In the genomic region with DNA sequence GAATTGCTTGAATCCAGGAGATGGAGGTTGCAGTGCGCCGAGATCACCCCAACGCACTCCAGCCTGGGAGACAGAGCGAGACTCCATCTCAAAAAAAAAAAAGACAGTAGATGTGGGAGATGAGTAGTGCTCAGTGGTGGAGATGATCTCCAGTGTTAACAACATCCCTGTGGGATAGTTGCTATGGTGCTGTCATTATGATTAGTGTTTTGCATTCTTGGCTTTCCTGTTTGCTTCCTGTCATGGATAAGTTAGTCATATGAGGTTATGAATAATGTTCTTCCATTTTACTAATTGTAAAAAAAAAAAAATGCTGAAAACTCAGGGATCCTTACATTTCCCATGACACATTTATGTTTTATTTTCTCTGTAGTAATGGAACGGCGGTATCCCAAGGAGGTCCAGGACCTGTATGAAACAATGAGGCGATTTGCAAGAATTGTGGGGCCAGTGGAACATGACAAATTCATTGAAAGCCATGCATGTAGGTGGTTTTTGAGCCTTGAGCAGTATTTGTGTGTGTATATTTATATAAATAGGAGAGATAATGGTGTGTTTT, we compare ENCODE assay signal across 15 cellular contexts. TPM values are rescaled to one million over a fixed set of nuclear protein-coding genes. Genes with fewer than 3 reads are reported as not detected.
A peak's percentile ranks its signal among the peaks of the same experiment; 100 is the strongest.
DNase-seq lines count a peak whose midpoint lies in the region; ATAC-seq and TF ChIP-seq lines count a peak whose summit lies in the region.
"Had no signal": no experiment of that assay in that cellular context is flagged by ENCODE, and none has a peak within 500 bp of the region (broad histone marks: within the 10 kb centered on the region; RNA-seq: fewer than 3 reads in every experiment).

No MANE protein-coding gene starts in this region.

- H4K20me1 ChIP-seq in SK-N-SH (ENCODE audit: insufficient read depth) (no peaks in the 10 kb centered on the region), fibroblast of lung (ENCODE audit: control insufficient read depth, extremely low read depth, insufficient read depth, low read length) (no peaks in the 10 kb centered on the region), smooth muscle cell (ENCODE audit: low read depth) (no peaks in the 10 kb centered on the region)

- CTCF ChIA-PET in SK-N-SH (lab: Yijun Ruan, JAX): no interaction called here

- no peak for TF ChIP-seq CTCF in SK-N-SH (IDR thresholded peaks at IDR 0.05)
- no peak for TF ChIP-seq CTCF in fibroblast of lung (conservative IDR thresholded peaks at IDR 0.05 in 1 of 2, IDR thresholded peaks at IDR 0.05 in 1 of 2; ENCODE audit: low read depth in 1 of 2, low read length in 2 of 2)
- TF ChIP-seq CTCF in smooth muscle cell (IDR thresholded peaks at IDR 0.05; ENCODE audit: borderline replicate concordance, insufficient read depth, poor library complexity, severe bottlenecking): no peak

- H3K27me3 ChIP-seq in SK-N-SH (ENCODE audit: insufficient read depth): no peaks in the 10 kb centered on the region
- no peaks in the 10 kb centered on the region for H3K27me3 ChIP-seq in fibroblast of lung (ENCODE audit: control insufficient read depth, insufficient read depth, low read length)
- no peaks in the 10 kb centered on the region for H3K27me3 ChIP-seq in smooth muscle cell (ENCODE audit: low read depth)

- TF ChIP-seq RAD21 in SK-N-SH (IDR thresholded peaks at IDR 0.05; ENCODE audit: low read length): no peak

- H3K79me2 ChIP-seq in SK-N-SH (ENCODE audit: insufficient read depth) (no peaks in the 10 kb centered on the region; the same call in 1 of the 2 replicates), fibroblast of lung (ENCODE audit: control insufficient read depth, insufficient read depth, low read length) (no peaks in the 10 kb centered on the region), smooth muscle cell (ENCODE audit: low read depth) (no peaks in the 10 kb centered on the region)

- no peak overlapping the region for H3K4me3 ChIP-seq in SK-N-SH (ENCODE audit: low read depth in 2 of 2, low read length in 1 of 2)
- H3K4me3 ChIP-seq in fibroblast of lung (replicated peaks in 1 of 4; ENCODE audit: control extremely low read depth in 1 of 4, insufficient read depth in 1 of 4, low read depth in 3 of 4, low read length in 4 of 4): no peak overlapping the region
- no peak overlapping the region for H3K4me3 ChIP-seq in smooth muscle cell
- H3K4me3 ChIP-seq: HAP-1, psoas muscle had no signal

- WGBS in SK-N-SH (ENCODE audit: low lambda C conversion rate): 91% methylated on average over 7 of the region's 7 CpGs
- WGBS in smooth muscle cell (ENCODE audit: low lambda C conversion rate): 94% methylated on average over 7 of the region's 7 CpGs

- no peaks in the 10 kb centered on the region for H3K9me3 ChIP-seq in SK-N-SH
- no peaks in the 10 kb centered on the region for H3K9me3 ChIP-seq in fibroblast of lung (ENCODE audit: control insufficient read depth, insufficient read depth, low read depth, low read length)
- no peaks in the 10 kb centered on the region for H3K9me3 ChIP-seq in smooth muscle cell (replicated peaks; ENCODE audit: low read depth)
- H3K9me3 ChIP-seq: HAP-1, psoas muscle had no signal

- peaks cover 24% of the 10 kb centered on the region for H3F3A ChIP-seq in SK-N-SH (replicated peaks; ENCODE audit: insufficient read depth)
- no peaks in the 10 kb centered on the region for H3F3A ChIP-seq in smooth muscle cell (ENCODE audit: low read depth)

- H3K4me2 ChIP-seq in SK-N-SH (no peak overlapping the region), fibroblast of lung (ENCODE audit: extremely low read depth, insufficient read depth, low read length) (no peak overlapping the region), smooth muscle cell (no peak overlapping the region)

- DNase-seq in HS-5 (ENCODE audit: low read depth) (peak; percentile 70), SK-N-SH (no peak), fibroblast of lung (ENCODE audit: low read depth in 2 of 2) (peak; percentile 37 to 78), smooth muscle cell (lab: John Stamatoyannopoulos, UW; ENCODE audit: unreplicated experiment) (no peak), GM19240 (ENCODE audit: insufficient read length, low spot score) (no peak)
- DNase-seq: CD4-positive, alpha-beta memory T cell; natural killer cell; NCI-H1694 treated with DMSO at 0.1 percent for 48 hours; NCI-H524; psoas muscle; T-helper 2 cell had no signal

- H3K4me1 ChIP-seq in SK-N-SH (ENCODE audit: control insufficient read depth in 1 of 2, insufficient read depth in 2 of 2, low read depth in 1 of 2, low read length in 1 of 2) (0 out of 4 replicates have a peak, but pooled peaks cover 0 to 5% of the 10 kb centered on the region in 2 experiments), fibroblast of lung (ENCODE audit: control insufficient read depth, extremely low read depth, insufficient read depth, low read length) (no peaks in the 10 kb centered on the region), smooth muscle cell (ENCODE audit: low read depth) (no peaks in the 10 kb centered on the region)
- H3K4me1 ChIP-seq: HAP-1, psoas muscle had no signal

- H3K27ac ChIP-seq in SK-N-SH (ENCODE audit: low read depth in 2 of 2, low read length in 1 of 2) (peak overlapping the region in 1 of 2 experiments; percentile 85; a peak in 2 of 4 replicates), fibroblast of lung (ENCODE audit: insufficient read depth, low read length) (no peak overlapping the region), smooth muscle cell (ENCODE audit: low read depth) (peak overlapping the region; percentile 73)
- H3K27ac ChIP-seq: psoas muscle had no signal

- no peak for ATAC-seq in GM18520 (IDR thresholded peaks at IDR 0.05; ENCODE audit: unreplicated experiment)
- ATAC-seq in HG02885 (IDR thresholded peaks at IDR 0.05; ENCODE audit: poor library complexity, unreplicated experiment): no peak
- ATAC-seq: natural killer cell, Panc1, psoas muscle had no signal

- H3K36me3 ChIP-seq in SK-N-SH (replicated peaks in 1 of 2; ENCODE audit: control insufficient read depth in 1 of 2, insufficient read depth in 2 of 2, low read length in 1 of 2) (peaks cover 10 to 61% of the 10 kb centered on the region in 2 experiments), fibroblast of lung (ENCODE audit: control insufficient read depth, insufficient read depth, low read length) (no peaks in the 10 kb centered on the region), smooth muscle cell (ENCODE audit: low read depth) (no peaks in the 10 kb centered on the region)

- H3K9ac ChIP-seq in SK-N-SH: no peak overlapping the region
- no peak overlapping the region for H3K9ac ChIP-seq in fibroblast of lung (ENCODE audit: insufficient read depth, low read length)
- H3K9ac ChIP-seq in smooth muscle cell (ENCODE audit: low read depth): peak overlapping the region; percentile 35

- H2AFZ ChIP-seq in SK-N-SH (ENCODE audit: low read depth) (no peak overlapping the region), fibroblast of lung (ENCODE audit: low read length) (no peak overlapping the region), smooth muscle cell (ENCODE audit: low read depth) (no peak overlapping the region)

- TF ChIP-seq EP300 in SK-N-SH (IDR thresholded peaks at IDR 0.05; ENCODE audit: borderline replicate concordance in 1 of 2, low read depth in 1 of 2, low read length in 1 of 2): peak in 1 of 2 experiments; percentile 39; a peak in 1 of 4 replicates

- POLR2A ChIA-PET in SK-N-SH (lab: Yijun Ruan, JAX): no interaction called here

- H3K9me2 ChIP-seq in SK-N-SH: no peaks in the 10 kb centered on the region

TF ChIP-seq in SK-N-SH, 30 proteins besides CTCF, POLR2A, EP300 and RAD21 (continues in another document):
- TF ChIP-seq, protein P1, sequence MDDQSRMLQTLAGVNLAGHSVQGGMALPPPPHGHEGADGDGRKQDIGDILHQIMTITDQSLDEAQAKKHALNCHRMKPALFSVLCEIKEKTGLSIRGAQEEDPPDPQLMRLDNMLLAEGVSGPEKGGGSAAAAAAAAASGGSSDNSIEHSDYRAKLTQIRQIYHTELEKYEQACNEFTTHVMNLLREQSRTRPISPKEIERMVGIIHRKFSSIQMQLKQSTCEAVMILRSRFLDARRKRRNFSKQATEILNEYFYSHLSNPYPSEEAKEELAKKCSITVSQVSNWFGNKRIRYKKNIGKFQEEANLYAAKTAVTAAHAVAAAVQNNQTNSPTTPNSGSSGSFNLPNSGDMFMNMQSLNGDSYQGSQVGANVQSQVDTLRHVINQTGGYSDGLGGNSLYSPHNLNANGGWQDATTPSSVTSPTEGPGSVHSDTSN (IDR thresholded peaks at IDR 0.05): peak; percentile 94
- TF ChIP-seq, protein P2, sequence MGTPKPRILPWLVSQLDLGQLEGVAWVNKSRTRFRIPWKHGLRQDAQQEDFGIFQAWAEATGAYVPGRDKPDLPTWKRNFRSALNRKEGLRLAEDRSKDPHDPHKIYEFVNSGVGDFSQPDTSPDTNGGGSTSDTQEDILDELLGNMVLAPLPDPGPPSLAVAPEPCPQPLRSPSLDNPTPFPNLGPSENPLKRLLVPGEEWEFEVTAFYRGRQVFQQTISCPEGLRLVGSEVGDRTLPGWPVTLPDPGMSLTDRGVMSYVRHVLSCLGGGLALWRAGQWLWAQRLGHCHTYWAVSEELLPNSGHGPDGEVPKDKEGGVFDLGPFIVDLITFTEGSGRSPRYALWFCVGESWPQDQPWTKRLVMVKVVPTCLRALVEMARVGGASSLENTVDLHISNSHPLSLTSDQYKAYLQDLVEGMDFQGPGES (IDR thresholded peaks at IDR 0.05; ENCODE audit: low read depth, low read length): no peak

RNA-seq across cellular contexts. Expression of a gene that starts 24.6 kb away (rescaled TPM):
- polyA plus RNA-seq in SK-N-SH (2012; rRNA removed): 85.8 and 111 TPM in 2 replicates
- 68.4 and 85.8 TPM in 2 replicates for polyA plus RNA-seq in SK-N-SH (2012; cell fraction: cytosol; rRNA removed)
- polyA plus RNA-seq in SK-N-SH (2012; cell fraction: nucleus; rRNA removed): 58.9 and 77.1 TPM in 2 replicates
- 61.4 and 121 TPM in 2 replicates for total RNA-seq in fibroblast of lung
- 153 and 161 TPM in 2 replicates for polyA plus RNA-seq in fibroblast of lung
- polyA plus RNA-seq in fibroblast of lung (2012): 103 and 112 TPM in 2 replicates
- 123 and 147 TPM in 2 replicates for polyA minus RNA-seq in fibroblast of lung (ENCODE audit: low replicate concordance)
- total RNA-seq in smooth muscle cell: 47.1 and 62.1 TPM in 2 replicates
- 40.4 and 59.1 TPM in 2 replicates for polyA plus RNA-seq in smooth muscle cell

RNA-seq across cellular contexts. Expression of a gene that starts 58.5 kb away (rescaled TPM):
- 9.7 and 11.7 TPM in 2 replicates for polyA plus RNA-seq in SK-N-SH (2012; rRNA removed)
- polyA plus RNA-seq in SK-N-SH (2012; cell fraction: cytosol; rRNA removed): 7.4 and 8.1 TPM in 2 replicates
- 16.4 and 27.5 TPM in 2 replicates for polyA plus RNA-seq in SK-N-SH (2012; cell fraction: nucleus; rRNA removed)
- total RNA-seq in fibroblast of lung: 19.8 and 23.9 TPM in 2 replicates
- polyA plus RNA-seq in fibroblast of lung: 18.7 and 19.3 TPM in 2 replicates
- polyA plus RNA-seq in fibroblast of lung (2012): 13.0 and 14.8 TPM in 2 replicates
- polyA minus RNA-seq in fibroblast of lung (ENCODE audit: low replicate concordance): 13.9 and 30.0 TPM in 2 replicates
- 10.8 and 11.8 TPM in 2 replicates for total RNA-seq in smooth muscle cell
- 6.0 and 9.7 TPM in 2 replicates for polyA plus RNA-seq in smooth muscle cell

RNA-seq across cellular contexts. Expression of a gene that starts 58.5 kb away (rescaled TPM):
- 27.2 and 33.7 TPM in 2 replicates for polyA plus RNA-seq in SK-N-SH (2012; rRNA removed)
- polyA plus RNA-seq in SK-N-SH (2012; cell fraction: cytosol; rRNA removed): 24.0 and 27.7 TPM in 2 replicates
- 36.5 and 55.0 TPM in 2 replicates for polyA plus RNA-seq in SK-N-SH (2012; cell fraction: nucleus; rRNA removed)
- 72.9 and 123 TPM in 2 replicates for total RNA-seq in fibroblast of lung
- 45.2 and 54.1 TPM in 2 replicates for polyA plus RNA-seq in fibroblast of lung
- polyA plus RNA-seq in fibroblast of lung (2012): 48.0 and 51.9 TPM in 2 replicates
- 160 and 273 TPM in 2 replicates for polyA minus RNA-seq in fibroblast of lung (ENCODE audit: low replicate concordance)
- total RNA-seq in smooth muscle cell: 33.9 and 38.9 TPM in 2 replicates
- 16.4 and 21.4 TPM in 2 replicates for polyA plus RNA-seq in smooth muscle cell

Comparison
In these comparisons a context has a peak if more than half of its experiments do, and no peak if none do; other contexts are left out.
1. DNase-seq: peak in HS-5 (single experiment) and fibroblast of lung (2 of 2); none in SK-N-SH (single experiment), smooth muscle cell (single experiment) and GM19240 (single experiment).